Comparison of ENCODE assay signal across 14 cellular contexts in the genomic region with DNA sequence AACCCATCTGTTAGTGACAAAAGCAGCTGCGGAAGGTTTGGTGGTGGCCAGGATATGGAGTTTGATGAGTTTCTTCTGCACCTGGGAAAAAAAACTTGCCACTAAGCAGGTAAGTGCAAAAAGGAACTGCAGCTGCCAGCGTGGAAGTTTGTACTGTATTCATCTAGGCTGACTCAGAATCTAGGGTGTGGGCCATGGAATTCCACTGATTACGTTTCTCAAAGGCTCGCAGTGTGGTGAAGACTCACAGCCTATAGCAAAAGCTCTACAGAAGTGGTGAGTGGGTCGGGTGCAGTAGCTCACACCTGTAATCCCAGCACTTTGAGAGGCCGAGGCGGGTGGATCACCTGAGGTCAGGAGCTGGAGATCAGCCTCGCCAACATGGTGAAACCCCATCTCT.
DNase-seq lines count a peak whose midpoint lies in the region; ATAC-seq and TF ChIP-seq lines count a peak whose summit lies in the region.
"Had no signal": no experiment of that assay in that cellular context is flagged by ENCODE, and none has a peak within 500 bp of the region (broad histone marks: within the 10 kb centered on the region; RNA-seq: fewer than 3 reads in every experiment).

No MANE protein-coding gene starts in this region.

- H3K36me3 Mint-ChIP-seq in type B pancreatic cell = peaks cover 5% of the 10 kb centered on the region
- H3K36me3 Mint-ChIP-seq: CD8-positive, alpha-beta memory T cell had no signal

- H3K27me3 Mint-ChIP-seq in type B pancreatic cell = peaks cover 3% of the 10 kb centered on the region
- H3K27me3 Mint-ChIP-seq: CD8-positive, alpha-beta memory T cell had no signal

- peaks cover 31% of the 10 kb centered on the region for H3K4me1 Mint-ChIP-seq in type B pancreatic cell (ENCODE audit: unreplicated experiment)
- H3K4me1 Mint-ChIP-seq: CD8-positive, alpha-beta memory T cell had no signal

- DNase-seq in HT1080 (ENCODE audit: low read depth) = peak; percentile 8
- peak; percentile 10 for DNase-seq in astrocyte of the hippocampus (ENCODE audit: low read depth, low spot score)
- peak; percentile 23 for DNase-seq in kidney tubule cell (ENCODE audit: low spot score)
- DNase-seq in type B pancreatic cell (ENCODE audit: extremely low spot score, unreplicated experiment) = no peak
- no peak for DNase-seq in cerebellum (ENCODE audit: low spot score)
- no peak for DNase-seq in mesenteric fat pad (ENCODE audit: low spot score)
- DNase-seq: 8988T; AML-193; Caco-2; CD8-positive, alpha-beta memory T cell; DMS53; HCEC 1CT had no signal

- no peak for ATAC-seq in HG03280 (IDR thresholded peaks at IDR 0.05; ENCODE audit: unreplicated experiment)
- ATAC-seq: K562 had no signal

- peaks cover 4% of the 10 kb centered on the region for H3K9me3 Mint-ChIP-seq in type B pancreatic cell

- no peak overlapping the region for H3K4me3 Mint-ChIP-seq in type B pancreatic cell
- H3K4me3 Mint-ChIP-seq: CD8-positive, alpha-beta memory T cell had no signal

- peak overlapping the region; percentile 55 for H3K27ac Mint-ChIP-seq in type B pancreatic cell
- H3K27ac Mint-ChIP-seq: CD8-positive, alpha-beta memory T cell had no signal

- TF ChIP-seq CTCF in type B pancreatic cell (conservative IDR thresholded peaks at IDR 0.05) = no peak

Comparison
In these comparisons a context has a peak if more than half of its experiments do, and no peak if none do; other contexts are left out.
1. DNase-seq: peak in HT1080 (single experiment), astrocyte of the hippocampus (single experiment) and kidney tubule cell (single experiment); none in type B pancreatic cell (single experiment), cerebellum (single experiment) and mesenteric fat pad (single experiment).